ENCODE assay signal across 8 cellular contexts in the genomic region with DNA sequence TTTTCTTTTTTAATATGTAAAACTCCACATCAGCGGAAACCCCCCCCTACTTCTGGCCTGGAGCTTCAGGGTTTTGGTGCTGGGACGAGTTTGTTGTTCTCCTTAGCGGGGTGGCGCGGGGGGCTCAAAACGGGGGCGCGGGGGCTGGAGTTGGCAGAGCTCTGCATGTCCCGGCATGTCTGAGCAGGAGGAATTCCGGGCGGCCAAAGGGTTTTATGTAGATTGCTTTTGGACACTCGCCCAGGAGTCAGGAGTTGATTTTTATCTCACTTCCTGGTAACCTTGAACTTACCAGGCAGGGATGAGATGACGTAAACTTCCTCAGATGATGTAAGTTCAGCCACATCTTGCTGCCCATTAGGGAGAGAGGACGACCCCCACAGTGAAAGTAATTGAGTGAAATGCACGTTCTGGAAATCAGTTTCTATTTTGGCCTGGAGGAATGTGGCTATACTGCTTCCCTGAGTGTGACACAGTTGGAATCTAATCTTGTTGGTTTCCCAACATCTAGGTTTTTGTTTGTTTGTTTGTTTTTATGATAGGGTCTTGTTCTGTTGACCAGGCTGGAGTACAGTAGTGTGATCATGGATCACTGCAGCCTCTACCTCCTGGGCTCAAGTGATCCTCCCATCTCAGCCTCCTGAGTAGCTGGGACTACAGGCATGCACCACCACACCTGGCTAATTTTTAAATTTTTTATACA. TPM values are rescaled to one million over a fixed set of nuclear protein-coding genes. Genes with fewer than 3 reads are reported as not detected.
DNase-seq lines count a peak whose midpoint lies in the region; TF ChIP-seq lines count a peak whose summit lies in the region.

No MANE protein-coding gene starts in this region.

- peak; percentile 80 for DNase-seq in CD14-positive monocyte (ENCODE audit: low spot score)
- DNase-seq in SJSA1 (ENCODE audit: low read depth in 1 of 2, low spot score in 2 of 2): peak; percentile 80 to 87
- peak; percentile 90 to 95 for DNase-seq in erythroblast (lab: John Stamatoyannopoulos, UW)
- no peak for DNase-seq in activated CD4-positive, alpha-beta memory T cell treated with anti-CD3 and anti-CD28 coated beads for 36 hours
- DNase-seq in cerebellum (ENCODE audit: low spot score): no peak
- no peak for DNase-seq in cortex of kidney (lab: John Stamatoyannopoulos, UW)

- H3K4me1 ChIP-seq in HUES48 (ENCODE audit: control insufficient read depth, insufficient read depth, low read length): peaks cover 8% of the 10 kb centered on the region; the same call in 1 of the 2 replicates
- peaks cover 30% of the 10 kb centered on the region for H3K4me1 ChIP-seq in SJSA1 (replicated peaks)
- peaks cover 4 to 5% of the 10 kb centered on the region in 2 donors for H3K4me1 ChIP-seq in muscle layer of duodenum (ENCODE audit: control insufficient read depth in 1 of 2, insufficient read depth in 2 of 2, low read length in 2 of 2)

- H3K9me3 Mint-ChIP-seq in CD14-positive monocyte: peaks cover 0 to 7% (median 0%) of the 10 kb centered on the region in 7 donors
- H3K9me3 Mint-ChIP-seq in activated CD4-positive, alpha-beta memory T cell treated with anti-CD3 and anti-CD28 coated beads for 36 hours: no peaks in the 10 kb centered on the region

- H3K27ac ChIP-seq in HUES48 (ENCODE audit: low read depth, low read length) (peak overlapping the region; percentile 82), SJSA1 (peak overlapping the region; percentile 85), muscle layer of duodenum (ENCODE audit: low read length) (peak overlapping the region; percentile 47)

- H3K9me3 ChIP-seq in HUES48 (ENCODE audit: control insufficient read depth, insufficient read depth, low read length) (no peaks in the 10 kb centered on the region), SJSA1 (replicated peaks) (no peaks in the 10 kb centered on the region), muscle layer of duodenum (ENCODE audit: control insufficient read depth in 1 of 2, low read length in 2 of 2) (no peaks in the 10 kb centered on the region)

- H3K27ac Mint-ChIP-seq in CD14-positive monocyte: peak overlapping the region; percentile 85 to 94 (median 89)
- H3K27ac Mint-ChIP-seq in activated CD4-positive, alpha-beta memory T cell treated with anti-CD3 and anti-CD28 coated beads for 36 hours: no peak overlapping the region

- peaks cover 0 to 5% (median 2%) of the 10 kb centered on the region in 3 donors for H3K27me3 Mint-ChIP-seq in CD14-positive monocyte (ENCODE audit: low read depth in 3 of 3)
- H3K27me3 Mint-ChIP-seq in activated CD4-positive, alpha-beta memory T cell treated with anti-CD3 and anti-CD28 coated beads for 36 hours: no peaks in the 10 kb centered on the region

- H3K4me1 Mint-ChIP-seq in CD14-positive monocyte: peaks cover 38% of the 10 kb centered on the region
- peaks cover 2% of the 10 kb centered on the region for H3K4me1 Mint-ChIP-seq in activated CD4-positive, alpha-beta memory T cell treated with anti-CD3 and anti-CD28 coated beads for 36 hours (ENCODE audit: low read depth)

- H3K4me3 ChIP-seq in HUES48 (ENCODE audit: low read depth, low read length): no peak overlapping the region
- H3K4me3 ChIP-seq in SJSA1: no peak overlapping the region
- no peak overlapping the region for H3K4me3 ChIP-seq in muscle layer of duodenum (ENCODE audit: low read depth in 1 of 2, low read length in 2 of 2)

- intact Hi-C loops in CD14-positive monocyte (cut with micrococcal nuclease): no loop called here
- intact Hi-C loops in activated CD4-positive, alpha-beta memory T cell treated with anti-CD3 and anti-CD28 coated beads for 36 hours (cut with micrococcal nuclease): no loop called here

- peaks cover 12% of the 10 kb centered on the region; the same call in 1 of the 2 replicates for H3K36me3 ChIP-seq in HUES48 (ENCODE audit: control insufficient read depth, insufficient read depth, low read length)
- 0 out of 2 replicates have a peak, but pooled peaks cover 3% of the 10 kb centered on the region for H3K36me3 ChIP-seq in SJSA1
- peaks cover 0 to 10% of the 10 kb centered on the region in 2 donors for H3K36me3 ChIP-seq in muscle layer of duodenum (ENCODE audit: control insufficient read depth in 1 of 2, insufficient read depth in 2 of 2, low read length in 2 of 2)

- H3K36me3 Mint-ChIP-seq in CD14-positive monocyte: peaks cover 55 to 76% of the 10 kb centered on the region in 2 donors
- peaks cover 26% of the 10 kb centered on the region for H3K36me3 Mint-ChIP-seq in activated CD4-positive, alpha-beta memory T cell treated with anti-CD3 and anti-CD28 coated beads for 36 hours

- CTCF ChIA-PET in activated CD4-positive, alpha-beta memory T cell treated with anti-CD3 and anti-CD28 coated beads for 36 hours (lab: Charles Lee): interaction anchor here (0.7 to 1.7 kb wide), 3 partner anchors 21 to 154 kb away, joined by 3 read pairs; partner anchors contain the start of gene GDF15

- POLR2A ChIA-PET in activated CD4-positive, alpha-beta memory T cell treated with anti-CD3 and anti-CD28 coated beads for 36 hours (lab: Charles Lee): no interaction called here

- H3K9ac ChIP-seq in HUES48 (ENCODE audit: low read depth, low read length): peak overlapping the region; percentile 58

- peak; percentile 61 for TF ChIP-seq POLR2A in erythroblast (IDR thresholded peaks at IDR 0.05; ENCODE audit: low read length)

- H3K4me3 Mint-ChIP-seq in CD14-positive monocyte: peak overlapping the region; percentile 61 to 72
- no peak overlapping the region for H3K4me3 Mint-ChIP-seq in activated CD4-positive, alpha-beta memory T cell treated with anti-CD3 and anti-CD28 coated beads for 36 hours

- H3K27me3 ChIP-seq in HUES48 (ENCODE audit: control insufficient read depth, insufficient read depth, low read length) (no peaks in the 10 kb centered on the region), SJSA1 (replicated peaks) (no peaks in the 10 kb centered on the region), muscle layer of duodenum (ENCODE audit: low read depth, low read length) (no peaks in the 10 kb centered on the region)

- no peak for TF ChIP-seq CTCF in CD14-positive monocyte (IDR thresholded peaks at IDR 0.05)

RNA-seq across cellular contexts. Expression of gene GDF15, which starts 21.0 kb away (rescaled TPM):
- polyA plus RNA-seq in CD14-positive monocyte: not detected
- 12.4 and 21.9 TPM in 2 replicates for total RNA-seq in SJSA1 (2014; rRNA removed; shearing (Covaris generic))
- not detected for total RNA-seq in activated CD4-positive, alpha-beta memory T cell treated with anti-CD3 and anti-CD28 coated beads for 36 hours
- total RNA-seq in cerebellum: 0.36 TPM

RNA-seq across cellular contexts. Expression of gene PGPEP1, which starts 24.6 kb away (rescaled TPM):
- 10 to 100 TPM; 10.3 TPM for polyA plus RNA-seq in CD14-positive monocyte
- 5.7 and 9.0 TPM in 2 replicates for total RNA-seq in SJSA1 (2014; rRNA removed; shearing (Covaris generic))
- total RNA-seq in activated CD4-positive, alpha-beta memory T cell treated with anti-CD3 and anti-CD28 coated beads for 36 hours: 10 to 100 TPM; 29.0 to 30.8 TPM
- 13.4 TPM for total RNA-seq in cerebellum

RNA-seq across cellular contexts. Expression of gene LRRC25, which starts 32.4 kb away (rescaled TPM):
- polyA plus RNA-seq in CD14-positive monocyte: 100 to 1,000 TPM; 416 to 581 TPM
- not detected in 2 replicates for total RNA-seq in SJSA1 (2014; rRNA removed; shearing (Covaris generic))
- total RNA-seq in activated CD4-positive, alpha-beta memory T cell treated with anti-CD3 and anti-CD28 coated beads for 36 hours: not detected
- total RNA-seq in cerebellum: 1.00 TPM

RNA-seq across cellular contexts. Expression of gene LSM4, which starts 42.1 kb away (rescaled TPM):
- polyA plus RNA-seq in CD14-positive monocyte: 100 to 1,000 TPM in 1 of 2 donors, 10 to 100 TPM in 1; 97.0 to 143 TPM
- 395 and 478 TPM in 2 replicates for total RNA-seq in SJSA1 (2014; rRNA removed; shearing (Covaris generic))
- 100 to 1,000 TPM; 356 to 361 TPM for total RNA-seq in activated CD4-positive, alpha-beta memory T cell treated with anti-CD3 and anti-CD28 coated beads for 36 hours
- total RNA-seq in cerebellum: 55.1 TPM

RNA-seq across cellular contexts. Expression of gene SSBP4, which starts 54.2 kb away (rescaled TPM):
- 10 to 100 TPM; 38.5 to 48.3 TPM for polyA plus RNA-seq in CD14-positive monocyte
- 18.9 and 43.4 TPM in 2 replicates for total RNA-seq in SJSA1 (2014; rRNA removed; shearing (Covaris generic))
- 100 to 1,000 TPM in 1 of 2 experiments, 10 to 100 TPM in 1; 97.9 to 102 TPM for total RNA-seq in activated CD4-positive, alpha-beta memory T cell treated with anti-CD3 and anti-CD28 coated beads for 36 hours
- 32.2 TPM for total RNA-seq in cerebellum

Comparison
In these comparisons a context has a peak if more than half of its experiments do, and no peak if none do; other contexts are left out.
1. DNase-seq: peak in CD14-positive monocyte (single experiment), SJSA1 (2 of 2) and erythroblast (2 of 2); none in activated CD4-positive, alpha-beta memory T cell treated with anti-CD3 and anti-CD28 coated beads for 36 hours (single experiment), cerebellum (single experiment) and cortex of kidney (single experiment).
2. Peak in every context shown above with its lines, with median percentiles within 50 percentile points of each other: H3K27ac ChIP-seq.